In genomic region chr22:45172872-45173585, GRCh38 we compare ENCODE assay signal across 19 cellular contexts. TPM values are rescaled to one million over a fixed set of nuclear protein-coding genes. Genes with fewer than 3 reads are reported as not detected.
DNase-seq lines count a peak whose midpoint lies in the region; ATAC-seq and TF ChIP-seq lines count a peak whose summit lies in the region.
"Had no signal": no experiment of that assay in that cellular context is flagged by ENCODE, and none has a peak within 500 bp of the region (broad histone marks: within the 10 kb centered on the region; RNA-seq: fewer than 3 reads in every experiment).

No MANE protein-coding gene starts in this region.

- no peaks in the 10 kb centered on the region for H4K20me1 ChIP-seq in mammary epithelial cell (ENCODE audit: insufficient read depth, low read length)

- no peaks in the 10 kb centered on the region for H3K9me3 Mint-ChIP-seq in T-cell
- no peaks in the 10 kb centered on the region for H3K9me3 Mint-ChIP-seq in central memory CD8-positive, alpha-beta T cell
- no peaks in the 10 kb centered on the region for H3K9me3 Mint-ChIP-seq in stimulated activated naive CD8-positive, alpha-beta T cell treated with anti-CD3 and anti-CD28 coated beads, Interleukin-15, amount 100 ng/mL, for 72 hours

- POLR2A ChIA-PET in T-cell (lab: Charles Lee): interaction anchor here (0.6 to 2.2 kb wide), 3 partner anchors 8 to 18 kb away, joined by 3 to 10 read pairs (median 7); partner anchors contain the start of gene NUP50 (in 1 of the 2)

- CTCF ChIA-PET in mammary epithelial cell (lab: Charles Lee; ENCODE audit: low non-redundant PET) (no interaction called here), T-cell (lab: Charles Lee) (interaction anchor here (0.5 to 1.4 kb wide), 7 partner anchors 8 to 1132 kb away, joined by 3 to 19 read pairs (median 4); partner anchors contain the start of gene NUP50 (in 1 of the 2))

- ATAC-seq in T-cell (replicated peaks in 1 of 4) (peak; percentile 93 to 99 (median 98)), GM21381 (IDR thresholded peaks at IDR 0.05; ENCODE audit: unreplicated experiment) (no peak)
- ATAC-seq in central memory CD8-positive, alpha-beta T cell (replicated peaks; ENCODE audit: extremely low read depth, poor library complexity, severe bottlenecking): peak; percentile 93
- ATAC-seq in stimulated activated naive CD8-positive, alpha-beta T cell treated with anti-CD3 and anti-CD28 coated beads, Interleukin-15, amount 100 ng/mL, for 72 hours: peak; percentile 73

- H3K9ac ChIP-seq in mammary epithelial cell (ENCODE audit: insufficient read depth, low read length): no peak overlapping the region

- intact Hi-C loops in mammary epithelial cell (cut with micrococcal nuclease): no loop called here
- intact Hi-C loops in breast epithelium (cut with DNase I; ENCODE audit: low total_unique reads): no loop called here

- H3K27ac ChIP-seq in mammary epithelial cell (ENCODE audit: insufficient read depth, low read depth, low read length) (no peak overlapping the region), breast epithelium (no peak overlapping the region)
- H3K27ac ChIP-seq: cardiac muscle cell, right atrium auricular region, testis had no signal

- dilution Hi-C loops in mammary epithelial cell (cut with HindIII; ENCODE audit: low sequenced_read_pairs): no loop called here

- WGBS in mammary epithelial cell (ENCODE audit: low coverage, missing lambda C conversion rate): 90% methylated on average over 8 of the region's 8 CpGs

- no peaks in the 10 kb centered on the region for H3K27me3 Mint-ChIP-seq in T-cell
- no peaks in the 10 kb centered on the region for H3K27me3 Mint-ChIP-seq in central memory CD8-positive, alpha-beta T cell
- H3K27me3 Mint-ChIP-seq in stimulated activated naive CD8-positive, alpha-beta T cell treated with anti-CD3 and anti-CD28 coated beads, Interleukin-15, amount 100 ng/mL, for 72 hours: no peaks in the 10 kb centered on the region

- H3K4me1 ChIP-seq in mammary epithelial cell (ENCODE audit: insufficient read depth, low read length) (peaks cover 9% of the 10 kb centered on the region), breast epithelium (no peaks in the 10 kb centered on the region)
- H3K4me1 ChIP-seq: right atrium auricular region, testis had no signal

- no peak for DNase-seq in mammary epithelial cell
- DNase-seq in breast epithelium (ENCODE audit: low spot score in 2 of 2): no peak
- DNase-seq in T-cell: peak in 20 of 34 experiments; percentile 10 to 55 (median 24)
- no peak for DNase-seq in central memory CD8-positive, alpha-beta T cell (ENCODE audit: low spot score in 2 of 2)
- DNase-seq in stimulated activated naive CD8-positive, alpha-beta T cell treated with anti-CD3 and anti-CD28 coated beads, Interleukin-15, amount 100 ng/mL, for 72 hours: no peak
- DNase-seq in 8988T: no peak
- DNase-seq in superior temporal gyrus (ENCODE audit: extremely low spot score): no peak
- DNase-seq: DMS79 treated with DMSO at 0.1 percent for 48 hours; effector CD8-positive, alpha-beta T cell; kidney; mesendoderm; MG63; NCI-H1930; NCI-H510A; SHP77 treated with DMSO at 0.1 percent for 48 hours; testis had no signal

- H3K4me3 ChIP-seq in mammary epithelial cell (replicated peaks in 1 of 3; ENCODE audit: insufficient read depth in 1 of 3, low read depth in 2 of 3, low read length in 3 of 3) (no peak overlapping the region), breast epithelium (no peak overlapping the region)
- H3K4me3 ChIP-seq: cardiac muscle cell, MG63, right atrium auricular region, testis had no signal

- in situ Hi-C loops in mammary epithelial cell (cut with MboI; ENCODE audit: low sequenced_read_pairs in 2 of 2): no loop called here

- BruUV-seq in mammary epithelial cell (replicated peaks; lab: Mats Ljungman, UMichigan): TSS peak; percentile 3

- peaks cover 83 to 90% (median 83%) of the 10 kb centered on the region in 3 donors for H3K4me1 Mint-ChIP-seq in T-cell
- peaks cover 65% of the 10 kb centered on the region for H3K4me1 Mint-ChIP-seq in central memory CD8-positive, alpha-beta T cell
- peaks cover 94% of the 10 kb centered on the region for H3K4me1 Mint-ChIP-seq in stimulated activated naive CD8-positive, alpha-beta T cell treated with anti-CD3 and anti-CD28 coated beads, Interleukin-15, amount 100 ng/mL, for 72 hours

- peak overlapping the region; percentile 89 to 93 for H3K27ac Mint-ChIP-seq in T-cell
- H3K27ac Mint-ChIP-seq in central memory CD8-positive, alpha-beta T cell (ENCODE audit: low read depth): peak overlapping the region; percentile 86
- peak overlapping the region; percentile 28 to 90 for H3K27ac Mint-ChIP-seq in stimulated activated naive CD8-positive, alpha-beta T cell treated with anti-CD3 and anti-CD28 coated beads, Interleukin-15, amount 100 ng/mL, for 72 hours

- H3K9me3 ChIP-seq in mammary epithelial cell (replicated peaks; ENCODE audit: insufficient read depth, low read length) (no peaks in the 10 kb centered on the region), breast epithelium (no peaks in the 10 kb centered on the region)
- H3K9me3 ChIP-seq: MG63, right atrium auricular region, testis had no signal

- no peak for TF ChIP-seq POLR2A in breast epithelium (IDR thresholded peaks at IDR 0.05)

- no peak overlapping the region for H2AFZ ChIP-seq in mammary epithelial cell (ENCODE audit: low read depth, low read length)

- peaks cover 78% of the 10 kb centered on the region for H3K36me3 Mint-ChIP-seq in T-cell
- H3K36me3 Mint-ChIP-seq in central memory CD8-positive, alpha-beta T cell (ENCODE audit: insufficient read depth): peaks cover 76% of the 10 kb centered on the region

- H3K79me2 ChIP-seq in mammary epithelial cell (ENCODE audit: insufficient read depth, low read length): peaks cover 92% of the 10 kb centered on the region

- H3K4me2 ChIP-seq in mammary epithelial cell (ENCODE audit: insufficient read depth, low read depth, low read length): no peak overlapping the region

- no peak for TF ChIP-seq CTCF in mammary epithelial cell (conservative IDR thresholded peaks at IDR 0.05 in 1 of 2, IDR thresholded peaks at IDR 0.05 in 1 of 2; ENCODE audit: extremely low read depth in 1 of 2, insufficient read depth in 1 of 2, low read depth in 1 of 2, low read length in 2 of 2)
- TF ChIP-seq CTCF in breast epithelium (IDR thresholded peaks at IDR 0.05): no peak

- peaks cover 55% of the 10 kb centered on the region for H3K36me3 ChIP-seq in mammary epithelial cell (ENCODE audit: insufficient read depth, low read length)
- H3K36me3 ChIP-seq in breast epithelium: no peaks in the 10 kb centered on the region

- peak overlapping the region; percentile 25 to 82 (median 57) for H3K4me3 Mint-ChIP-seq in T-cell
- peak overlapping the region; percentile 46 for H3K4me3 Mint-ChIP-seq in central memory CD8-positive, alpha-beta T cell
- peak overlapping the region; percentile 28 to 56 for H3K4me3 Mint-ChIP-seq in stimulated activated naive CD8-positive, alpha-beta T cell treated with anti-CD3 and anti-CD28 coated beads, Interleukin-15, amount 100 ng/mL, for 72 hours

- H3K27me3 ChIP-seq in mammary epithelial cell (ENCODE audit: insufficient read depth, low read length) (no peaks in the 10 kb centered on the region), breast epithelium (no peaks in the 10 kb centered on the region)
- H3K27me3 ChIP-seq: cardiac muscle cell, MG63, right atrium auricular region, testis had no signal

RNA-seq across cellular contexts. Expression of gene NUP50, which starts 9.3 kb away (rescaled TPM):
- total RNA-seq in mammary epithelial cell: 10 to 100 TPM; 33.7 to 81.5 TPM
- polyA plus RNA-seq in mammary epithelial cell: 35.0 TPM
- polyA minus RNA-seq in mammary epithelial cell: 54.1 TPM
- total RNA-seq in breast epithelium: 10 to 100 TPM; 40.6 to 53.9 (median 49.2) TPM
- 100 to 1,000 TPM in 4 of 5 donors, 10 to 100 TPM in 1; 97.0 to 151 (median 126) TPM for total RNA-seq in T-cell

Comparison
In these comparisons a context has a peak if more than half of its experiments do, and no peak if none do; other contexts are left out.
1. DNase-seq: peak in T-cell (20 of 34); none in mammary epithelial cell (single experiment), breast epithelium (0 of 2), central memory CD8-positive, alpha-beta T cell (0 of 2), stimulated activated naive CD8-positive, alpha-beta T cell treated with anti-CD3 and anti-CD28 coated beads, Interleukin-15, amount 100 ng/mL, for 72 hours (0 of 2), 8988T (single experiment) and superior temporal gyrus (single experiment).
2. Peak in every context shown above with its lines, with median percentiles within 50 percentile points of each other: H3K27ac Mint-ChIP-seq and H3K4me3 Mint-ChIP-seq.